1 cellular context compared by ENCODE assay signal in genomic region chr10:73495884-73496674, GRCh38.
TF ChIP-seq lines count a peak whose summit lies in the region.

Gene PPP3CB (minus strand): TSS chr10:73496024. CDS start chr10:73495889, 135 bp downstream.

TF ChIP-seq in HCT116, 20 proteins besides CTCF, POLR2A, EP300 and RAD21 (continued from another document):
- TF ChIP-seq REST (IDR thresholded peaks at IDR 0.05; ENCODE audit: low read depth) (no peak), JUND (IDR thresholded peaks at IDR 0.05) (no peak; the same call in 1 of the 2 replicates)
TF ChIP-seq in HCT116: peak in this region for 7.
